ENCODE assay signal across 10 cellular contexts in genomic region chr3:98730338-98730737, GRCh38. TPM values are rescaled to one million over a fixed set of nuclear protein-coding genes. Genes with fewer than 3 reads are reported as not detected.
DNase-seq lines count a peak whose midpoint lies in the region; ATAC-seq and TF ChIP-seq lines count a peak whose summit lies in the region.
"Had no signal": no experiment of that assay in that cellular context is flagged by ENCODE, and none has a peak within 500 bp of the region (broad histone marks: within the 10 kb centered on the region; RNA-seq: fewer than 3 reads in every experiment).

No MANE protein-coding gene starts in this region.

- TF ChIP-seq CTCF in DND-41 (IDR thresholded peaks at IDR 0.05; ENCODE audit: borderline replicate concordance, extremely low read depth, low read length, poor library complexity, severe bottlenecking) (no peak), foreskin keratinocyte (conservative IDR thresholded peaks at IDR 0.05) (no peak)

- H3K27ac ChIP-seq in DND-41 (ENCODE audit: low read length) (no peak overlapping the region), foreskin keratinocyte (no peak overlapping the region)
- H3K27ac ChIP-seq: parathyroid adenoma, vagina had no signal

- H2AFZ ChIP-seq in DND-41 (ENCODE audit: low read depth, low read length) = no peak overlapping the region
- H2AFZ ChIP-seq: parathyroid adenoma had no signal

- ATAC-seq in DND-41 (ENCODE audit: insufficient read depth, low read depth) (no peak), GM21367 (IDR thresholded peaks at IDR 0.05; ENCODE audit: unreplicated experiment) (peak; percentile 32), foreskin keratinocyte (peak; percentile 94)

- H3K4me3 ChIP-seq in DND-41 (ENCODE audit: low read depth in 1 of 2, low read length in 2 of 2) = no peak overlapping the region
- H3K4me3 ChIP-seq: vagina had no signal

- peaks cover 26% of the 10 kb centered on the region for H3K79me2 ChIP-seq in DND-41 (ENCODE audit: insufficient read depth, low read length)
- H3K79me2 ChIP-seq: parathyroid adenoma had no signal

- no peaks in the 10 kb centered on the region for H3K36me3 ChIP-seq in DND-41 (ENCODE audit: insufficient read depth, low read length)
- H3K36me3 ChIP-seq: vagina had no signal

- no peaks in the 10 kb centered on the region for H3K9me3 ChIP-seq in DND-41 (ENCODE audit: insufficient read depth, low read length, severe bottlenecking)
- H3K9me3 ChIP-seq: vagina had no signal

- H3K4me1 ChIP-seq in DND-41 (ENCODE audit: insufficient read depth, low read length) (peaks cover 33% of the 10 kb centered on the region), foreskin keratinocyte (peaks cover 8% of the 10 kb centered on the region)

- DNase-seq in DND-41 (no peak), LHCN-M2 (ENCODE audit: low read depth) (peak; percentile 68), foreskin keratinocyte (peak; percentile 40 to 77), occipital lobe (lab: John Stamatoyannopoulos, UW) (no peak), islet precursor cell (no peak), NCI-H2196 (lab: John Stamatoyannopoulos, UW; ENCODE audit: unreplicated experiment) (no peak)
- no peak for DNase-seq in stimulated activated CD4-positive, alpha-beta T cell treated with anti-CD3 and anti-CD28 coated beads, Interleukin-15, amount 100 ng/mL, for 24 hours

- H3K4me2 ChIP-seq in DND-41 (ENCODE audit: insufficient read depth, low read length) = peak overlapping the region; percentile 2; the same call in 1 of the 2 replicates

- H4K20me1 ChIP-seq in DND-41 (ENCODE audit: insufficient read depth, low read length) = no peaks in the 10 kb centered on the region

- no peak overlapping the region for H3K9ac ChIP-seq in DND-41 (ENCODE audit: low read depth, low read length)
- H3K9ac ChIP-seq: parathyroid adenoma had no signal

- no peaks in the 10 kb centered on the region for H3K27me3 ChIP-seq in DND-41 (ENCODE audit: insufficient read depth, low read length, poor library complexity)
- no peaks in the 10 kb centered on the region for H3K27me3 ChIP-seq in foreskin keratinocyte
- H3K27me3 ChIP-seq: vagina had no signal

RNA-seq across cellular contexts. Expression of gene ST3GAL6, which starts 32.8 kb away (rescaled TPM):
- 0.63 and 3.8 TPM in 2 replicates for total RNA-seq in LHCN-M2 (2014; rRNA removed)
- 0.22 TPM for polyA plus RNA-seq in LHCN-M2 (2012)
- total RNA-seq in foreskin keratinocyte = 1.4 and 2.1 TPM in 2 replicates
- 0.99 and 1.3 TPM in 2 replicates for polyA plus RNA-seq in foreskin keratinocyte
- 35.6 TPM for total RNA-seq in occipital lobe

Comparison
In these comparisons a context has a peak if more than half of its experiments do, and no peak if none do; other contexts are left out.
1. DNase-seq: peak in LHCN-M2 (single experiment) and foreskin keratinocyte (2 of 2); none in DND-41 (single experiment), occipital lobe (single experiment), islet precursor cell (single experiment), NCI-H2196 (single experiment) and stimulated activated CD4-positive, alpha-beta T cell treated with anti-CD3 and anti-CD28 coated beads, Interleukin-15, amount 100 ng/mL, for 24 hours (single experiment).